ENCODE assay signal across 1 cellular context in genomic region chr6:136593748-136594490, GRCh38.
TF ChIP-seq lines count a peak whose summit lies in the region.

No MANE protein-coding gene starts in this region.

TF ChIP-seq in GM23338, 12 proteins besides CTCF, POLR2A, EP300 and RAD21 (continued from another document):
- TF ChIP-seq REST (IDR thresholded peaks at IDR 0.05; ENCODE audit: unreplicated experiment): no peak
- no peak for TF ChIP-seq POLR2AphosphoS5 (IDR thresholded peaks at IDR 0.05; ENCODE audit: low read depth)
- no peak for TF ChIP-seq ZNF114 (CRISPR knock-in tag; IDR thresholded peaks at IDR 0.05)
- no peak for TF ChIP-seq ETS1 (IDR thresholded peaks at IDR 0.05)
- no peak for TF ChIP-seq CREB1 (CRISPR knock-in tag; IDR thresholded peaks at IDR 0.05; ENCODE audit: low read depth)
- TF ChIP-seq STAT1 (IDR thresholded peaks at IDR 0.05; ENCODE audit: unreplicated experiment): no peak
